ENCODE assay signal across 8 cellular contexts in genomic region chr9:22030101-22030598, GRCh38. TPM values are rescaled to one million over a fixed set of nuclear protein-coding genes. Genes with fewer than 3 reads are reported as not detected.
DNase-seq lines count a peak whose midpoint lies in the region; ATAC-seq and TF ChIP-seq lines count a peak whose summit lies in the region.

No MANE protein-coding gene starts in this region.

- H3K4me3 ChIP-seq in SJSA1 (no peak overlapping the region), lung (no peak overlapping the region)

- DNase-seq in SJSA1 (ENCODE audit: low read depth in 1 of 2, low spot score in 2 of 2) = peak in 1 of 2 experiments; percentile 84
- no peak for DNase-seq in lung (ENCODE audit: low spot score)
- DNase-seq in NCI-H2196 (lab: John Stamatoyannopoulos, UW; ENCODE audit: unreplicated experiment) = no peak
- no peak for DNase-seq in GM19238 (ENCODE audit: insufficient read length, low spot score)
- DNase-seq in activated CD4-positive, alpha-beta T cell treated with anti-CD3 and anti-CD28 coated beads, Interleukin-2, amount 50 U/mL, for 48 hours = no peak
- no peak for DNase-seq in activated effector memory CD4-positive, alpha-beta T cell treated with Interleukin-2 at 50 U/mL for 16 hours

- no peak for TF ChIP-seq CTCF in lung (IDR thresholded peaks at IDR 0.05; ENCODE audit: control extremely low read depth, extremely low read depth)

- H3K4me1 ChIP-seq in SJSA1 (replicated peaks) = peaks cover 37% of the 10 kb centered on the region
- peaks cover 0 to 1% of the 10 kb centered on the region in 2 donors for H3K4me1 ChIP-seq in lung (ENCODE audit: control insufficient read depth in 2 of 2, insufficient read depth in 2 of 2, low read length in 2 of 2)

- H3K27me3 ChIP-seq in SJSA1 (replicated peaks) = no peaks in the 10 kb centered on the region
- no peaks in the 10 kb centered on the region for H3K27me3 ChIP-seq in lung (ENCODE audit: control insufficient read depth, insufficient read depth)

- H3K36me3 ChIP-seq in SJSA1 (no peaks in the 10 kb centered on the region; the same call in 1 of the 2 replicates), lung (ENCODE audit: control insufficient read depth in 2 of 2, insufficient read depth in 2 of 2, low read length in 2 of 2) (no peaks in the 10 kb centered on the region)

- 21% methylated on average over 1 of the region's 1 CpG for WGBS in lung, 2 donors

- no peaks in the 10 kb centered on the region for H3K9me3 ChIP-seq in SJSA1 (replicated peaks)
- no peaks in the 10 kb centered on the region for H3K9me3 ChIP-seq in lung (ENCODE audit: control insufficient read depth in 2 of 2, insufficient read depth in 1 of 2, low read length in 1 of 2)

- peak; percentile 80 for ATAC-seq in GM18511 (IDR thresholded peaks at IDR 0.05; ENCODE audit: unreplicated experiment)
- peak; percentile 93 for ATAC-seq in HG03025 (IDR thresholded peaks at IDR 0.05; ENCODE audit: low FRiP score, unreplicated experiment)
- peak; percentile 82 for ATAC-seq in lung (ENCODE audit: insufficient read depth, low FRiP score)

- H3K27ac ChIP-seq in SJSA1 = peak overlapping the region; percentile 90
- no peak overlapping the region for H3K27ac ChIP-seq in lung (ENCODE audit: low read depth in 1 of 2, low read length in 1 of 2)

RNA-seq across cellular contexts. Expression of gene CDKN2B, which starts 21.0 kb away (rescaled TPM):
- total RNA-seq in SJSA1 (2014; rRNA removed; shearing (Covaris generic)) = 22.3 and 29.6 TPM in 2 replicates
- total RNA-seq in lung = 10 to 100 TPM in 1 of 2 donors, 1 to 10 TPM in 1; 5.5 to 16.1 TPM
- 10 to 100 TPM in 1 of 2 donors, 1 to 10 TPM in 1; 9.3 to 13.1 TPM for polyA plus RNA-seq in lung

RNA-seq across cellular contexts. Expression of gene CDKN2B-AS1, which starts 35.6 kb away (rescaled TPM):
- total RNA-seq in SJSA1 (2014; rRNA removed; shearing (Covaris generic)) = 2.6 and 7.5 TPM in 2 replicates
- total RNA-seq in lung = 1 to 10 TPM in 1 of 2 donors, under 1 TPM in 1; 0.57 to 1.2 TPM
- under 1 TPM; 0.32 to 0.61 TPM for polyA plus RNA-seq in lung

RNA-seq across cellular contexts. Expression of gene CDKN2A, which starts 36.0 kb away (rescaled TPM):
- total RNA-seq in SJSA1 (2014; rRNA removed; shearing (Covaris generic)) = 198 and 290 TPM in 2 replicates
- total RNA-seq in lung = 1 to 10 TPM in 1 of 2 donors, under 1 TPM in 1; 0.54 to 4.8 TPM
- polyA plus RNA-seq in lung = 1 to 10 TPM; 1.0 to 1.2 TPM

Comparison
In these comparisons a context has a peak if more than half of its experiments do, and no peak if none do; other contexts are left out.
1. RNA of gene CDKN2A, which starts 36.0 kb away (total RNA-seq): 198 to 290 TPM in SJSA1; 0.54 to 4.8 TPM in lung; every median in the first group is over 10 times any median in the second.
2. Peak in every context shown above with its lines, with median percentiles within 50 percentile points of each other: ATAC-seq.